In the genomic region with DNA sequence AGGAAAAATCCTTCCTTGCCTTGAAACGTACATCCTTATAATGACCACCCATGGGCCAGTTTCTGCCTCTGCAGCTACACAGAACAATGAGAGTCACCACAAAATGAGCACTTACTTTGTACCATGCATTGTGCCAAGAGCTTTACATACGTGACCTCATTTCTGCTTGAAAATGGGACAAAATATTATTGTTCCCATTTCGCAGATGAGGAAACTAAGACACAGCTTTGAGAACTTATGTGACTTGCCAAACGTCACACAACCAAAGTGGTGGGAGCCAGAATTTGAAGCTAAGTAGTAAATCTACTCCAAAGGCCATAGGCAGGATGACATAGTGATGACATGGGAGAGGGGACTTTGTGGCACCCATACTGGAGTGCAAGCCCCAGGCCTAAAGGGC, we compare ENCODE assay signal across 16 cellular contexts. TPM values are rescaled to one million over a fixed set of nuclear protein-coding genes. Genes with fewer than 3 reads are reported as not detected.
DNase-seq lines count a peak whose midpoint lies in the region; ATAC-seq, FAIRE-seq and TF ChIP-seq lines count a peak whose summit lies in the region.
"Had no signal": no experiment of that assay in that cellular context is flagged by ENCODE, and none has a peak within 500 bp of the region (broad histone marks: within the 10 kb centered on the region; RNA-seq: fewer than 3 reads in every experiment).

No MANE protein-coding gene starts in this region.

- H3K4me1 ChIP-seq in heart right ventricle (peaks cover 2 to 49% (median 19%) of the 10 kb centered on the region in 9 donors), K562 (replicated peaks in 1 of 2; ENCODE audit: control insufficient read depth in 2 of 2, insufficient read depth in 2 of 2, low read length in 2 of 2) (no peaks in the 10 kb centered on the region), endothelial cell of umbilical vein (ENCODE audit: control insufficient read depth, extremely low read depth, insufficient read depth, low read length) (peaks cover 23% of the 10 kb centered on the region), upper lobe of left lung (peaks cover 5 to 12% (median 10%) of the 10 kb centered on the region in 4 donors)
- H3K4me1 ChIP-seq: A549, HAP-1 had no signal

- DNase-seq in heart right ventricle (no peak), cardiac septum (ENCODE audit: low spot score) (no peak), K562 (ENCODE audit: extremely low read depth in 1 of 4, low spot score in 3 of 4) (no peak), endothelial cell of umbilical vein (ENCODE audit: low read depth, low spot score) (peak; percentile 23), upper lobe of left lung (no peak), putamen (ENCODE audit: low spot score) (no peak)
- DNase-seq in stimulated activated CD4-positive, alpha-beta T cell treated with anti-CD3 and anti-CD28 coated beads, Interleukin-4, amount 100 ng/mL, for 24 hours: no peak
- DNase-seq: AML-193; Calu3; CD8-positive, alpha-beta T cell; GF-D8; GOT3 had no signal

- peak in 2 of 8 donors; percentile 3 to 5 for ATAC-seq in heart right ventricle
- ATAC-seq in K562: no peak
- no peak for ATAC-seq in upper lobe of left lung (ENCODE audit: low FRiP score in 2 of 2)
- no peak for ATAC-seq in GM19035 (IDR thresholded peaks at IDR 0.05; ENCODE audit: unreplicated experiment)
- ATAC-seq: A549; CD8-positive, alpha-beta T cell had no signal

- H2AFZ ChIP-seq in K562 (ENCODE audit: low read depth, low read length) (no peak overlapping the region), endothelial cell of umbilical vein (ENCODE audit: low read depth, low read length) (no peak overlapping the region)

- TF ChIP-seq CTCF in heart right ventricle (IDR thresholded peaks at IDR 0.05): no peak
- TF ChIP-seq CTCF in K562 (IDR thresholded peaks at IDR 0.05 in 2 of 3, conservative IDR thresholded peaks at IDR 0.05 in 1 of 3; ENCODE audit: insufficient read depth in 2 of 3, low read depth in 1 of 3, low read length in 3 of 3): no peak
- TF ChIP-seq CTCF in endothelial cell of umbilical vein (IDR thresholded peaks at IDR 0.05; ENCODE audit: extremely low read depth in 1 of 2, insufficient read depth in 1 of 2, low read depth in 1 of 2, low read length in 2 of 2): no peak
- TF ChIP-seq CTCF in upper lobe of left lung (IDR thresholded peaks at IDR 0.05): no peak

- BruUV-seq in K562 (replicated peaks; lab: Mats Ljungman, UMichigan) (no TSS peak), endothelial cell of umbilical vein (replicated peaks; lab: Mats Ljungman, UMichigan) (TSS peak; percentile 77)

- H4K20me1 ChIP-seq in K562 (replicated peaks; ENCODE audit: control insufficient read depth, insufficient read depth, low read length): no peaks in the 10 kb centered on the region
- H4K20me1 ChIP-seq in endothelial cell of umbilical vein (replicated peaks; ENCODE audit: control insufficient read depth, extremely low read depth, insufficient read depth, low read length): no peaks in the 10 kb centered on the region

- H3K9me3 ChIP-seq in heart right ventricle: no peaks in the 10 kb centered on the region
- no peaks in the 10 kb centered on the region for H3K9me3 ChIP-seq in K562 (replicated peaks; ENCODE audit: control insufficient read depth, insufficient read depth, low read depth, low read length)
- H3K9me3 ChIP-seq in endothelial cell of umbilical vein (replicated peaks; ENCODE audit: control insufficient read depth, insufficient read depth, low read length): no peaks in the 10 kb centered on the region
- no peaks in the 10 kb centered on the region for H3K9me3 ChIP-seq in upper lobe of left lung
- H3K9me3 ChIP-seq: A549, HAP-1 had no signal

- H3K4me3 ChIP-seq in heart right ventricle (no peak overlapping the region), K562 (no peak overlapping the region), endothelial cell of umbilical vein (replicated peaks in 1 of 3; ENCODE audit: insufficient read depth in 1 of 3, low read depth in 1 of 3, low read length in 3 of 3) (no peak overlapping the region), upper lobe of left lung (no peak overlapping the region)
- H3K4me3 ChIP-seq: A549, HAP-1 had no signal

- FAIRE-seq in K562 (lab: Jason Lieb, UNC) (no peak), endothelial cell of umbilical vein (lab: Jason Lieb, UNC) (no peak)
- FAIRE-seq: A549 had no signal

- H3K9me1 ChIP-seq in K562 (ENCODE audit: control insufficient read depth, insufficient read depth, low read length): no peaks in the 10 kb centered on the region
- no peaks in the 10 kb centered on the region for H3K9me1 ChIP-seq in endothelial cell of umbilical vein (replicated peaks; ENCODE audit: control insufficient read depth, extremely low read depth, insufficient read depth, low read length)

- H3K36me3 ChIP-seq in heart right ventricle: peaks cover 0 to 99% (median 34%) of the 10 kb centered on the region in 9 donors
- no peaks in the 10 kb centered on the region for H3K36me3 ChIP-seq in K562 (ENCODE audit: control insufficient read depth, insufficient read depth, low read length)
- H3K36me3 ChIP-seq in endothelial cell of umbilical vein (ENCODE audit: control insufficient read depth in 2 of 2, extremely low read depth in 1 of 2, insufficient read depth in 2 of 2, low read length in 2 of 2): peaks cover 0 to 3% of the 10 kb centered on the region in 2 experiments
- peaks cover 0 to 22% (median 1%) of the 10 kb centered on the region in 4 donors for H3K36me3 ChIP-seq in upper lobe of left lung
- H3K36me3 ChIP-seq: HAP-1 had no signal

- dilution Hi-C loops in endothelial cell of umbilical vein (cut with MboI; ENCODE audit: extremely low pct_ligation_motif_present, low sequenced_read_pairs): no loop called here

- H3K79me2 ChIP-seq in K562 (ENCODE audit: control insufficient read depth, insufficient read depth, low read length): no peaks in the 10 kb centered on the region
- no peaks in the 10 kb centered on the region for H3K79me2 ChIP-seq in endothelial cell of umbilical vein (ENCODE audit: control insufficient read depth, insufficient read depth, low read length)

- in situ Hi-C loops in K562 (cut with MboI): no loop called here

- intact Hi-C loops in heart right ventricle (cut with DNase I): loop anchor here in 2 of 10 donors (5.0 kb wide), 2 partner anchors 37 to 38 kb away; partner anchors contain the start of genes AFAP1L1 (in 1 of the 2) and GRPEL2 (in 1 of the 2)
- intact Hi-C loops in cardiac septum (cut with DNase I): no loop called here
- intact Hi-C loops in K562 (cut with micrococcal nuclease): no loop called here
- intact Hi-C loops in endothelial cell of umbilical vein (cut with micrococcal nuclease): loop anchor here (2.0 to 5.0 kb wide), 2 partner anchors 37 to 252 kb away; partner anchors contain the start of gene GRPEL2

- no peak for TF ChIP-seq EP300 in K562 (IDR thresholded peaks at IDR 0.05; ENCODE audit: low read length)
- no peak for TF ChIP-seq EP300 in upper lobe of left lung (IDR thresholded peaks at IDR 0.05)

- no peak for TF ChIP-seq POLR2A in K562 (conservative IDR thresholded peaks at IDR 0.05)
- no peak for TF ChIP-seq POLR2A in endothelial cell of umbilical vein (IDR thresholded peaks at IDR 0.05; ENCODE audit: low read depth, low read length)
- no peak for TF ChIP-seq POLR2A in upper lobe of left lung (IDR thresholded peaks at IDR 0.05)

- H3K27me3 ChIP-seq in heart right ventricle (no peaks in the 10 kb centered on the region), K562 (ENCODE audit: control insufficient read depth in 2 of 2, insufficient read depth in 2 of 2, low read length in 2 of 2) (peaks cover 31 to 53% of the 10 kb centered on the region in 2 experiments), endothelial cell of umbilical vein (ENCODE audit: control insufficient read depth in 2 of 2, insufficient read depth in 2 of 2, low read length in 2 of 2) (no peaks in the 10 kb centered on the region), upper lobe of left lung (no peaks in the 10 kb centered on the region)

- WGBS in heart right ventricle, 2 donors: 81 to 82% methylated on average over 4 of the region's 4 CpGs
- WGBS in K562 (ENCODE audit: insufficient coverage, low coverage, missing lambda C conversion rate): 13% methylated on average over 4 of the region's 4 CpGs
- 86 to 88% methylated on average over 4 of the region's 4 CpGs for WGBS in upper lobe of left lung, 2 donors

- H3K27ac ChIP-seq in heart right ventricle: peak overlapping the region in 7 of 10 donors; percentile 2 to 71 (median 46)
- H3K27ac ChIP-seq in K562 (ENCODE audit: extremely low read depth, low read depth, low read length): no peak overlapping the region
- peak overlapping the region; percentile 49 for H3K27ac ChIP-seq in endothelial cell of umbilical vein (ENCODE audit: insufficient read depth, low read depth, low read length)
- H3K27ac ChIP-seq in upper lobe of left lung: peak overlapping the region in 3 of 4 donors; percentile 13 to 50 (median 47)
- H3K27ac ChIP-seq: 22Rv1, A549 had no signal

- CTCF ChIA-PET in K562 (lab: Yijun Ruan, JAX; ENCODE audit: low intra/inter-chr PET ratio): no interaction called here
- CTCF ChIA-PET in endothelial cell of umbilical vein (lab: Charles Lee): interaction anchor here (1.0 to 4.4 kb wide), 8 partner anchors 10 to 180 kb away, joined by 3 to 26 read pairs (median 6); no protein-coding TSS in a partner anchor

- no peak overlapping the region for H3K4me2 ChIP-seq in K562 (ENCODE audit: insufficient read depth, low read length)
- H3K4me2 ChIP-seq in endothelial cell of umbilical vein (ENCODE audit: insufficient read depth, low read length): peak overlapping the region; percentile 23
- H3K4me2 ChIP-seq: A549 had no signal

- H3K9ac ChIP-seq in K562 (ENCODE audit: insufficient read depth in 1 of 2, low read depth in 2 of 2, low read length in 2 of 2): no peak overlapping the region
- H3K9ac ChIP-seq in endothelial cell of umbilical vein (replicated peaks; ENCODE audit: extremely low read depth, insufficient read depth, low read length): no peak overlapping the region

- no peak for TF ChIP-seq RAD21 in K562 (CRISPR knock-in tag; conservative IDR thresholded peaks at IDR 0.05 in 1 of 2, IDR thresholded peaks at IDR 0.05 in 1 of 2)

- POLR2A ChIA-PET in K562 (lab: Yijun Ruan, JAX): interaction anchor here (0.6 to 2.1 kb wide), 4 partner anchors 10 to 61 kb away, joined by 3 to 9 read pairs (median 4); no protein-coding TSS in a partner anchor
- POLR2A ChIA-PET in endothelial cell of umbilical vein (lab: Charles Lee): interaction anchor here (1.4 kb wide), 1 partner anchor 11 kb away, joined by 3 read pairs; no protein-coding TSS in a partner anchor

RNA-seq across cellular contexts. Expression of gene GRPEL2, which starts 34.8 kb away (rescaled TPM):
- total RNA-seq in heart right ventricle (10 to 100 TPM in 6 of 10 donors, 1 to 10 TPM in 4; 8.1 to 13.4 (median 10.2) TPM), cardiac septum (11.0 TPM), K562 (2014; rRNA removed) (26.1 and 27.6 TPM in 2 replicates), K562 (2014; rRNA removed; fragmentation: Illumina TruSeq; extraction: Trizol) (35.8 and 44.2 TPM in 2 replicates), K562 (2015; rRNA removed; fragmentation: Illumina TruSeq; extraction: Trizol) (19.4 and 23.2 TPM in 2 replicates), K562 (2021) (37.8 and 40.5 TPM in 2 replicates), endothelial cell of umbilical vein (32.5 and 41.0 TPM in 2 replicates), upper lobe of left lung (10 to 100 TPM in 4 of 6 donors, 1 to 10 TPM in 2; 7.3 to 22.1 (median 12.9) TPM)
- polyA plus RNA-seq in heart right ventricle (1 to 10 TPM; 4.8 to 9.5 TPM), K562 (2011; rRNA removed) (29.1 and 31.0 TPM in 2 replicates), K562 (2014; fragmentation: Illumina TruSeq; extraction: Trizol) (23.0 and 23.4 TPM in 2 replicates), K562 (2014; fragmentation: Nextera tagmentation; extraction: Ambion mirVana) (10 to 100 TPM; 11.2 to 17.1 TPM), K562 (2014; rRNA removed) (25.8 and 26.4 TPM in 2 replicates), endothelial cell of umbilical vein (5.8 and 7.6 TPM in 2 replicates)
- total RNA-seq in K562 (2011; cell fraction: chromatin; rRNA removed; ENCODE audit: low replicate concordance): 19.7 and 30.9 TPM in 2 replicates
- total RNA-seq in K562 (2011; cell fraction: nucleolus; rRNA removed): 10.5 and 12.1 TPM in 2 replicates
- total RNA-seq in K562 (2011; cell fraction: nucleoplasm; rRNA removed): 21.0 and 33.4 TPM in 2 replicates
- polyA plus RNA-seq in K562 (2011; cell fraction: cytosol; rRNA removed): 4.9 and 14.0 TPM in 2 replicates
- 14.6 and 16.7 TPM in 2 replicates for polyA plus RNA-seq in K562 (2011; cell fraction: nucleus; rRNA removed)
- 8.6 and 9.6 TPM in 2 replicates for polyA plus RNA-seq in K562 (2012)
- 40.6 and 45.9 TPM in 2 replicates for polyA minus RNA-seq in K562 (2011; rRNA and poly(A)+ RNA removed)
- polyA minus RNA-seq in K562 (2011; cell fraction: cytosol; rRNA and poly(A)+ RNA removed): 19.4 and 28.1 TPM in 2 replicates
- polyA minus RNA-seq in K562 (2011; cell fraction: nucleus; rRNA and poly(A)+ RNA removed): 11.2 and 19.1 TPM in 2 replicates
- 6.1 and 6.2 TPM in 2 replicates for polyA plus RNA-seq in endothelial cell of umbilical vein (2011; cell fraction: cytosol; rRNA removed)
- polyA plus RNA-seq in endothelial cell of umbilical vein (2011; cell fraction: nucleus; rRNA removed): 21.6 and 26.6 TPM in 2 replicates
- polyA plus RNA-seq in endothelial cell of umbilical vein (2012): 7.3 and 10.1 TPM in 2 replicates
- 18.8 and 21.4 TPM in 2 replicates for polyA minus RNA-seq in endothelial cell of umbilical vein
- polyA minus RNA-seq in endothelial cell of umbilical vein (2011; cell fraction: cytosol; rRNA and poly(A)+ RNA removed): 41.8 TPM
- polyA minus RNA-seq in endothelial cell of umbilical vein (2011; cell fraction: nucleus; rRNA and poly(A)+ RNA removed): 12.4 and 16.8 TPM in 2 replicates

RNA-seq across cellular contexts. Expression of gene AFAP1L1, which starts 38.8 kb away (rescaled TPM):
- total RNA-seq in heart right ventricle (10 to 100 TPM; 30.3 to 61.6 (median 47.2) TPM), cardiac septum (55.2 TPM), K562 (2014; rRNA removed) (0.12 TPM in 1 of 2 replicates, not detected in the other), K562 (2014; rRNA removed; fragmentation: Illumina TruSeq; extraction: Trizol) (0.48 TPM in 1 of 2 replicates, not detected in the other), K562 (2015; rRNA removed; fragmentation: Illumina TruSeq; extraction: Trizol) (0.04 TPM in 1 of 2 replicates, not detected in the other), K562 (2021) (0.07 and 0.13 TPM in 2 replicates), endothelial cell of umbilical vein (73.2 and 76.2 TPM in 2 replicates), upper lobe of left lung (10 to 100 TPM; 15.1 to 40.8 (median 26.5) TPM)
- polyA plus RNA-seq in heart right ventricle (10 to 100 TPM; 35.6 to 35.9 TPM), K562 (2011; rRNA removed) (0.04 TPM in 1 of 2 replicates, not detected in the other), K562 (2014; fragmentation: Illumina TruSeq; extraction: Trizol) (0.03 and 0.10 TPM in 2 replicates), K562 (2014; fragmentation: Nextera tagmentation; extraction: Ambion mirVana) (under 1 TPM; 0.01 to 0.03 TPM), K562 (2014; rRNA removed) (0.12 TPM in 1 of 2 replicates, not detected in the other), endothelial cell of umbilical vein (6.2 and 7.9 TPM in 2 replicates)
- not detected in 2 replicates for total RNA-seq in K562 (2011; cell fraction: chromatin; rRNA removed; ENCODE audit: low replicate concordance)
- total RNA-seq in K562 (2011; cell fraction: nucleolus; rRNA removed): under 0.01 TPM in 1 of 2 replicates, not detected in the other
- 0.07 TPM in 1 of 2 replicates, not detected in the other for total RNA-seq in K562 (2011; cell fraction: nucleoplasm; rRNA removed)
- polyA plus RNA-seq in K562 (2011; cell fraction: cytosol; rRNA removed): 0.01 TPM in 2 replicates
- not detected in 2 replicates for polyA plus RNA-seq in K562 (2011; cell fraction: nucleus; rRNA removed)
- polyA plus RNA-seq in K562 (2012): 0.07 and 0.10 TPM in 2 replicates
- not detected in 2 replicates for polyA minus RNA-seq in K562 (2011; rRNA and poly(A)+ RNA removed)
- not detected in 2 replicates for polyA minus RNA-seq in K562 (2011; cell fraction: cytosol; rRNA and poly(A)+ RNA removed)
- polyA minus RNA-seq in K562 (2011; cell fraction: nucleus; rRNA and poly(A)+ RNA removed): not detected in 2 replicates
- 8.2 and 8.6 TPM in 2 replicates for polyA plus RNA-seq in endothelial cell of umbilical vein (2011; cell fraction: cytosol; rRNA removed)
- polyA plus RNA-seq in endothelial cell of umbilical vein (2011; cell fraction: nucleus; rRNA removed): 16.9 and 21.2 TPM in 2 replicates
- 12.1 and 16.6 TPM in 2 replicates for polyA plus RNA-seq in endothelial cell of umbilical vein (2012)
- polyA minus RNA-seq in endothelial cell of umbilical vein: 17.9 and 18.0 TPM in 2 replicates
- polyA minus RNA-seq in endothelial cell of umbilical vein (2011; cell fraction: cytosol; rRNA and poly(A)+ RNA removed): 1.7 TPM
- 16.1 and 17.1 TPM in 2 replicates for polyA minus RNA-seq in endothelial cell of umbilical vein (2011; cell fraction: nucleus; rRNA and poly(A)+ RNA removed)

RNA-seq across cellular contexts. Expression of gene PCYOX1L, which starts 47.4 kb away (rescaled TPM):
- total RNA-seq in heart right ventricle: 1 to 10 TPM; 2.6 to 5.5 (median 4.0) TPM
- 1 to 10 TPM; 4.5 to 6.2 TPM for polyA plus RNA-seq in heart right ventricle
- 4.3 TPM for total RNA-seq in cardiac septum
- 20.2 and 24.4 TPM in 2 replicates for total RNA-seq in K562 (2011; cell fraction: chromatin; rRNA removed; ENCODE audit: low replicate concordance)
- total RNA-seq in K562 (2011; cell fraction: nucleolus; rRNA removed): 28.2 and 32.0 TPM in 2 replicates
- total RNA-seq in K562 (2011; cell fraction: nucleoplasm; rRNA removed): 28.4 and 30.6 TPM in 2 replicates
- total RNA-seq in K562 (2014; rRNA removed): 5.4 and 7.2 TPM in 2 replicates
- 5.9 and 6.0 TPM in 2 replicates for total RNA-seq in K562 (2014; rRNA removed; fragmentation: Illumina TruSeq; extraction: Trizol)
- 5.1 and 5.3 TPM in 2 replicates for total RNA-seq in K562 (2015; rRNA removed; fragmentation: Illumina TruSeq; extraction: Trizol)
- 7.8 and 8.0 TPM in 2 replicates for total RNA-seq in K562 (2021)
- polyA plus RNA-seq in K562 (2011; rRNA removed): 17.9 and 21.5 TPM in 2 replicates
- polyA plus RNA-seq in K562 (2011; cell fraction: cytosol; rRNA removed): 25.0 and 29.5 TPM in 2 replicates
- 44.5 and 48.0 TPM in 2 replicates for polyA plus RNA-seq in K562 (2011; cell fraction: nucleus; rRNA removed)
- 8.9 and 16.5 TPM in 2 replicates for polyA plus RNA-seq in K562 (2012)
- 9.4 and 10.0 TPM in 2 replicates for polyA plus RNA-seq in K562 (2014; fragmentation: Illumina TruSeq; extraction: Trizol)
- 1 to 10 TPM; 2.3 to 2.4 TPM for polyA plus RNA-seq in K562 (2014; fragmentation: Nextera tagmentation; extraction: Ambion mirVana)
- polyA plus RNA-seq in K562 (2014; rRNA removed): 6.5 and 8.3 TPM in 2 replicates
- 13.7 and 15.4 TPM in 2 replicates for polyA minus RNA-seq in K562 (2011; rRNA and poly(A)+ RNA removed)
- 6.8 and 7.7 TPM in 2 replicates for polyA minus RNA-seq in K562 (2011; cell fraction: cytosol; rRNA and poly(A)+ RNA removed)
- polyA minus RNA-seq in K562 (2011; cell fraction: nucleus; rRNA and poly(A)+ RNA removed): 15.3 and 21.9 TPM in 2 replicates
- total RNA-seq in endothelial cell of umbilical vein: 17.0 and 23.3 TPM in 2 replicates
- polyA plus RNA-seq in endothelial cell of umbilical vein: 28.1 and 29.9 TPM in 2 replicates
- 18.5 and 20.5 TPM in 2 replicates for polyA plus RNA-seq in endothelial cell of umbilical vein (2011; cell fraction: cytosol; rRNA removed)
- 32.1 and 36.0 TPM in 2 replicates for polyA plus RNA-seq in endothelial cell of umbilical vein (2011; cell fraction: nucleus; rRNA removed)
- polyA plus RNA-seq in endothelial cell of umbilical vein (2012): 13.2 and 18.2 TPM in 2 replicates
- polyA minus RNA-seq in endothelial cell of umbilical vein: 18.4 and 20.0 TPM in 2 replicates
- 1.2 TPM for polyA minus RNA-seq in endothelial cell of umbilical vein (2011; cell fraction: cytosol; rRNA and poly(A)+ RNA removed)
- 6.6 and 7.1 TPM in 2 replicates for polyA minus RNA-seq in endothelial cell of umbilical vein (2011; cell fraction: nucleus; rRNA and poly(A)+ RNA removed)
- total RNA-seq in upper lobe of left lung: 10 to 100 TPM in 1 of 6 donors, 1 to 10 TPM in 5; 3.2 to 10.1 (median 5.0) TPM

Comparison
In these comparisons a context has a peak if more than half of its experiments do, and no peak if none do; other contexts are left out.
1. RNA of gene AFAP1L1, which starts 38.8 kb away (total RNA-seq): 73.2 to 76.2 TPM in endothelial cell of umbilical vein, 55.2 TPM in cardiac septum (single experiment), 30.3 to 61.6 TPM in heart right ventricle and 15.1 to 40.8 TPM in upper lobe of left lung; under 0.01 to 0.48 TPM in K562; every median in the first group is over 10 times any median in the second.